In genomic region chr21:30233228-30233627, GRCh38 we compare ENCODE assay signal across 23 cellular contexts. TPM values are rescaled to one million over a fixed set of nuclear protein-coding genes. Genes with fewer than 3 reads are reported as not detected.
DNase-seq lines count a peak whose midpoint lies in the region; ATAC-seq and TF ChIP-seq lines count a peak whose summit lies in the region.
"Had no signal": no experiment of that assay in that cellular context is flagged by ENCODE, and none has a peak within 500 bp of the region (broad histone marks: within the 10 kb centered on the region; RNA-seq: fewer than 3 reads in every experiment).

No MANE protein-coding gene starts in this region.

- TF ChIP-seq POLR2A in vagina (IDR thresholded peaks at IDR 0.05): no peak
- no peak for TF ChIP-seq POLR2A in thyroid gland (IDR thresholded peaks at IDR 0.05)

- H3K36me3 Mint-ChIP-seq in mesothelial cell of epicardium (peaks cover 6% of the 10 kb centered on the region), osteocyte (ENCODE audit: unreplicated experiment) (no peaks in the 10 kb centered on the region)
- H3K36me3 Mint-ChIP-seq: CD4-positive, alpha-beta memory T cell had no signal

- H3K4me1 Mint-ChIP-seq in mesothelial cell of epicardium (peaks cover 15% of the 10 kb centered on the region), osteocyte (ENCODE audit: unreplicated experiment) (peaks cover 39% of the 10 kb centered on the region)
- H3K4me1 Mint-ChIP-seq: CD4-positive, alpha-beta memory T cell; H9 had no signal

- H3K4me1 ChIP-seq in vagina (peaks cover 13% of the 10 kb centered on the region), thyroid gland (no peaks in the 10 kb centered on the region)

- no peaks in the 10 kb centered on the region for H3K27me3 Mint-ChIP-seq in mesothelial cell of epicardium (ENCODE audit: low read depth)
- no peaks in the 10 kb centered on the region for H3K27me3 Mint-ChIP-seq in osteocyte (ENCODE audit: unreplicated experiment)
- H3K27me3 Mint-ChIP-seq: CD4-positive, alpha-beta memory T cell had no signal

- H3K4me3 ChIP-seq in vagina: no peak overlapping the region
- H3K4me3 ChIP-seq in thyroid gland (replicated peaks in 1 of 3): no peak overlapping the region
- H3K4me3 ChIP-seq: GM23338 had no signal

- H3K9me3 ChIP-seq in vagina (no peaks in the 10 kb centered on the region), thyroid gland (no peaks in the 10 kb centered on the region)

- H3K27ac Mint-ChIP-seq in mesothelial cell of epicardium (peak overlapping the region; percentile 45), osteocyte (ENCODE audit: unreplicated experiment) (peak overlapping the region; percentile 29)
- H3K27ac Mint-ChIP-seq: CD4-positive, alpha-beta memory T cell; GM23338; H9 had no signal

- TF ChIP-seq CTCF in mesothelial cell of epicardium (IDR thresholded peaks at IDR 0.05; ENCODE audit: unreplicated experiment): no peak
- no peak for TF ChIP-seq CTCF in osteocyte (IDR thresholded peaks at IDR 0.05)
- TF ChIP-seq CTCF in vagina (IDR thresholded peaks at IDR 0.05): no peak
- no peak for TF ChIP-seq CTCF in thyroid gland (IDR thresholded peaks at IDR 0.05)

- H3K27ac ChIP-seq in vagina: peak overlapping the region; percentile 28
- no peak overlapping the region for H3K27ac ChIP-seq in thyroid gland

- intact Hi-C loops in vagina (cut with DNase I) (no loop called here), thyroid gland (cut with DNase I) (no loop called here)

- no peak overlapping the region for H3K4me3 Mint-ChIP-seq in mesothelial cell of epicardium
- H3K4me3 Mint-ChIP-seq in osteocyte (ENCODE audit: unreplicated experiment): no peak overlapping the region
- H3K4me3 Mint-ChIP-seq: CD4-positive, alpha-beta memory T cell; GM23338; H9 had no signal

- no peaks in the 10 kb centered on the region for H3K27me3 ChIP-seq in vagina
- no peaks in the 10 kb centered on the region for H3K27me3 ChIP-seq in thyroid gland

- 81 to 85% methylated on average over 2 of the region's 2 CpGs for WGBS in thyroid gland, 2 donors

- no peak for ATAC-seq in HG02571 (IDR thresholded peaks at IDR 0.05; ENCODE audit: unreplicated experiment)
- ATAC-seq: GM23338, HCT116 had no signal

- peaks cover 13% of the 10 kb centered on the region for H3K9me3 Mint-ChIP-seq in mesothelial cell of epicardium
- H3K9me3 Mint-ChIP-seq in osteocyte (ENCODE audit: unreplicated experiment): peaks cover 12% of the 10 kb centered on the region
- H3K9me3 Mint-ChIP-seq: GM23338 had no signal

- H3K36me3 ChIP-seq in vagina: no peaks in the 10 kb centered on the region
- no peaks in the 10 kb centered on the region for H3K36me3 ChIP-seq in thyroid gland

- DNase-seq in fibroblast of gingiva (ENCODE audit: low read depth) (peak; percentile 6), mesothelial cell of epicardium (ENCODE audit: low spot score in 2 of 2, unreplicated experiment in 2 of 2) (no peak), osteocyte (ENCODE audit: extremely low spot score, unreplicated experiment) (no peak), vagina (ENCODE audit: extremely low spot score in 2 of 2) (no peak), thyroid gland (no peak), Kasumi-1 (lab: John Stamatoyannopoulos, UW) (no peak), mesenteric fat pad (ENCODE audit: low spot score) (no peak)
- DNase-seq: C1 segment of cervical spinal cord; Calu3; CD4-positive, alpha-beta memory T cell; COR-L47; DMS53; DMS79 treated with DMSO at 0.1 percent for 48 hours; GF-D8; H9 had no signal

RNA-seq across cellular contexts. Expression of gene CLDN8, which starts 17.3 kb away (rescaled TPM):
- total RNA-seq in mesothelial cell of epicardium (1.2 to 1.4 TPM (median 1.2 TPM) in 3 replicates), osteocyte (not detected in 2 replicates), vagina (8.8 TPM), thyroid gland (10 to 100 TPM in 3 of 4 donors, 1 to 10 TPM in 1; 8.9 to 55.6 (median 32.6) TPM), mesenteric fat pad (not detected)
- total RNA-seq: A172; A673; CD4-positive, alpha-beta memory T cell; Daoy; G401; GM23338; H4; H9 had no signal

RNA-seq across cellular contexts. Expression of gene KRTAP24-1, which starts 49.5 kb away (rescaled TPM):
- not detected in 3 replicates for total RNA-seq in mesothelial cell of epicardium
- total RNA-seq in osteocyte: not detected in 2 replicates
- not detected for total RNA-seq in vagina
- not detected for total RNA-seq in thyroid gland
- total RNA-seq in mesenteric fat pad: not detected
- total RNA-seq: A172; A673; Calu3; CD4-positive, alpha-beta memory T cell; Daoy; G401; GM23338; H4; H9 had no signal

RNA-seq across cellular contexts. Expression of gene KRTAP25-1, which starts 56.1 kb away (rescaled TPM):
- not detected in 3 replicates for total RNA-seq in mesothelial cell of epicardium
- not detected in 2 replicates for total RNA-seq in osteocyte
- total RNA-seq in vagina: not detected
- not detected for total RNA-seq in thyroid gland
- total RNA-seq in mesenteric fat pad: not detected
- total RNA-seq: A172; A673; Calu3; CD4-positive, alpha-beta memory T cell; Daoy; G401; GM23338; H4; H9 had no signal
